8 cellular contexts compared by ENCODE assay signal in genomic region chr10:104123397-104123796, GRCh38. TPM values are rescaled to one million over a fixed set of nuclear protein-coding genes. Genes with fewer than 3 reads are reported as not detected.
A peak's percentile ranks its signal among the peaks of the same experiment; 100 is the strongest.
DNase-seq lines count a peak whose midpoint lies in the region; ATAC-seq and TF ChIP-seq lines count a peak whose summit lies in the region.

No MANE protein-coding gene starts in this region.

- 48 to 53% methylated on average over 1 of the region's 1 CpG for WGBS in tibial nerve, 2 donors

- peaks cover 10% of the 10 kb centered on the region; the same call in 1 of the 2 replicates for H3K79me2 ChIP-seq in OCI-LY7 (ENCODE audit: insufficient read depth, low read depth, low read length)

- BruUV-seq in OCI-LY7 (replicated peaks; lab: Mats Ljungman, UMichigan): no TSS peak

- no peak for DNase-seq in activated naive CD4-positive, alpha-beta T cell treated with anti-CD3 and anti-CD28 coated beads, Interleukin-2, amount 10 ng/mL, durations not matched to agents 7 days and 5 days
- no peak for DNase-seq in activated naive CD4-positive, alpha-beta T cell (lab: John Stamatoyannopoulos, UW)
- DNase-seq in OCI-LY7 (ENCODE audit: low spot score): peak; percentile 46
- peak; percentile 13 for DNase-seq in fibroblast of gingiva (ENCODE audit: low read depth)
- no peak for DNase-seq in tibial nerve (ENCODE audit: low spot score in 2 of 2)
- DNase-seq in activated CD4-positive, alpha-beta T cell treated with anti-CD3 and anti-CD28 coated beads, Interleukin-2, amount 50 U/mL, for 48 hours: no peak
- no peak for DNase-seq in NCI-H146 treated with DMSO at 0.1 percent for 48 hours (lab: John Stamatoyannopoulos, UW; ENCODE audit: unreplicated experiment)

- H3K27me3 Mint-ChIP-seq in activated naive CD4-positive, alpha-beta T cell treated with anti-CD3 and anti-CD28 coated beads, Interleukin-2, amount 10 ng/mL, durations not matched to agents 7 days and 5 days: peaks cover 4% of the 10 kb centered on the region

- H3K4me1 Mint-ChIP-seq in activated naive CD4-positive, alpha-beta T cell treated with anti-CD3 and anti-CD28 coated beads, Interleukin-2, amount 10 ng/mL, durations not matched to agents 7 days and 5 days: peaks cover 39% of the 10 kb centered on the region

- TF ChIP-seq CTCF in OCI-LY7 (conservative IDR thresholded peaks at IDR 0.05; ENCODE audit: low read length): peak; percentile 85
- TF ChIP-seq CTCF in tibial nerve (IDR thresholded peaks at IDR 0.05): peak in 2 of 5 experiments; percentile 14 to 20

- H3K4me1 ChIP-seq in OCI-LY7 (ENCODE audit: insufficient read depth, low read length, poor library complexity, severe bottlenecking): peaks cover 31% of the 10 kb centered on the region
- peaks cover 0 to 28% (median 14%) of the 10 kb centered on the region in 4 donors for H3K4me1 ChIP-seq in tibial nerve

- no peaks in the 10 kb centered on the region for H3K9me3 Mint-ChIP-seq in activated naive CD4-positive, alpha-beta T cell treated with anti-CD3 and anti-CD28 coated beads, Interleukin-2, amount 10 ng/mL, durations not matched to agents 7 days and 5 days

- H3K27ac Mint-ChIP-seq in activated naive CD4-positive, alpha-beta T cell treated with anti-CD3 and anti-CD28 coated beads, Interleukin-2, amount 10 ng/mL, durations not matched to agents 7 days and 5 days: peak overlapping the region; percentile 65

- H4K20me1 ChIP-seq in OCI-LY7 (ENCODE audit: insufficient read depth, low read length): no peaks in the 10 kb centered on the region

- no peak for ATAC-seq in HG02642 (IDR thresholded peaks at IDR 0.05; ENCODE audit: poor library complexity, unreplicated experiment)

- H3K9me3 ChIP-seq in OCI-LY7 (ENCODE audit: low read length): no peaks in the 10 kb centered on the region
- H3K9me3 ChIP-seq in tibial nerve: no peaks in the 10 kb centered on the region

- H3K27me3 ChIP-seq in tibial nerve: no peaks in the 10 kb centered on the region

- peaks cover 7% of the 10 kb centered on the region for H3K36me3 ChIP-seq in OCI-LY7 (ENCODE audit: insufficient read depth, low read length)
- H3K36me3 ChIP-seq in tibial nerve: peaks cover 0 to 17% (median 0%) of the 10 kb centered on the region in 3 donors

- TF ChIP-seq POLR2A in tibial nerve (IDR thresholded peaks at IDR 0.05): no peak

- CTCF ChIA-PET in activated naive CD4-positive, alpha-beta T cell treated with anti-CD3 and anti-CD28 coated beads, Interleukin-2, amount 10 ng/mL, durations not matched to agents 7 days and 5 days (lab: Charles Lee): interaction anchor here (0.6 to 8.4 kb wide), 11 partner anchors 14 to 236 kb away, joined by 3 to 76 read pairs (median 4); partner anchors contain the start of gene GSTO1
- CTCF ChIA-PET in OCI-LY7 (lab: Charles Lee; ENCODE audit: unreplicated experiment): no interaction called here

- peak overlapping the region; percentile 80 for H3K4me2 ChIP-seq in OCI-LY7 (ENCODE audit: low read length)

- peaks cover 24% of the 10 kb centered on the region for H3K36me3 Mint-ChIP-seq in activated naive CD4-positive, alpha-beta T cell treated with anti-CD3 and anti-CD28 coated beads, Interleukin-2, amount 10 ng/mL, durations not matched to agents 7 days and 5 days

- intact Hi-C loops in OCI-LY7 (cut with micrococcal nuclease; ENCODE audit: unreplicated experiment): loop anchor here (2.0 to 5.0 kb wide), 5 partner anchors 141 to 411 kb away; partner anchors contain the start of genes CFAP58, GSTO2 and ITPRIP

- H2AFZ ChIP-seq in OCI-LY7 (ENCODE audit: low read length): peak overlapping the region; percentile 16; the same call in 1 of the 2 replicates

- H3K4me3 ChIP-seq in OCI-LY7 (ENCODE audit: low read depth, low read length, poor library complexity, severe bottlenecking) (peak overlapping the region; percentile 74), tibial nerve (no peak overlapping the region)

- POLR2A ChIA-PET in OCI-LY7 (lab: Charles Lee): interaction anchor here (0.6 to 2.3 kb wide), 5 partner anchors 43 to 207 kb away, joined by 3 to 10 read pairs (median 4); no protein-coding TSS in a partner anchor

- peak overlapping the region; percentile 82 for H3K4me3 Mint-ChIP-seq in activated naive CD4-positive, alpha-beta T cell treated with anti-CD3 and anti-CD28 coated beads, Interleukin-2, amount 10 ng/mL, durations not matched to agents 7 days and 5 days

- TF ChIP-seq EP300 in tibial nerve (IDR thresholded peaks at IDR 0.05): no peak

- H3K9me2 ChIP-seq in OCI-LY7 (ENCODE audit: insufficient read depth, low read length): no peaks in the 10 kb centered on the region

- H3K27ac ChIP-seq in OCI-LY7 (ENCODE audit: low read depth, low read length, poor library complexity, severe bottlenecking) (peak overlapping the region; percentile 67), tibial nerve (peak overlapping the region in 3 of 4 donors; percentile 85 to 99 (median 98))

RNA-seq across cellular contexts. Expression of gene SFR1, which starts 1.4 kb away (rescaled TPM):
- total RNA-seq in OCI-LY7 (2014; rRNA removed; shearing (Covaris generic)): 6.9 and 14.8 TPM in 2 replicates
- total RNA-seq in OCI-LY7 (2022) (13.9 and 18.0 TPM in 2 replicates), tibial nerve (10 to 100 TPM in 2 of 4 donors, 1 to 10 TPM in 2; 4.7 to 26.2 (median 8.4) TPM)

RNA-seq across cellular contexts. Expression of gene COL17A1, which starts 37.7 kb away (rescaled TPM):
- not detected in 2 replicates for total RNA-seq in OCI-LY7 (2014; rRNA removed; shearing (Covaris generic))
- total RNA-seq in OCI-LY7 (2022): 0.15 and 0.17 TPM in 2 replicates
- under 1 TPM in 3 of 4 donors, not detected in 1; under 0.01 to 0.59 (median 0.22) TPM for total RNA-seq in tibial nerve

Comparison
In these comparisons a context has a peak if more than half of its experiments do, and no peak if none do; other contexts are left out.
1. DNase-seq: peak in OCI-LY7 (single experiment) and fibroblast of gingiva (single experiment); none in activated naive CD4-positive, alpha-beta T cell treated with anti-CD3 and anti-CD28 coated beads, Interleukin-2, amount 10 ng/mL, durations not matched to agents 7 days and 5 days (single experiment), activated naive CD4-positive, alpha-beta T cell (0 of 4), tibial nerve (0 of 2), activated CD4-positive, alpha-beta T cell treated with anti-CD3 and anti-CD28 coated beads, Interleukin-2, amount 50 U/mL, for 48 hours (0 of 2) and NCI-H146 treated with DMSO at 0.1 percent for 48 hours (single experiment).